ENCODE assay signal across 15 cellular contexts in the genomic region with DNA sequence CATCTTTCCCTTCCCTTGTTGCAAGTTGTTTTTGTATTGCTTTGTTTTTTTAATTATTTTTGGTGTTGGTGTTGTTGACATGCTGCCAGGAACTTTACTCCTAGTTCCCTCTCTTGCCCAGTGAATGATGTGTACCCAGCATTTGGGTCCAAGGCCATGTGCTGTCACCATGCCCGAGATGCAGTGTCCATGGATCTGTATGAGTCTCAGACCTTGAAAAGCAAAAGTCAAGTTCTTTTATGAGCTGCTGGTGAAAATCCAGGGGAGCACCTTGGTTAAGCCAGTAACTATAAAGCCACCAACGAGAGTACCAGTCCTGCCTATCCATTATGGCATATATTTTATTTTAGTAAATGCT.
"Had no signal": no experiment of that assay in that cellular context is flagged by ENCODE, and none has a peak within 500 bp of the region (broad histone marks: within the 10 kb centered on the region; RNA-seq: fewer than 3 reads in every experiment).

No MANE protein-coding gene starts in this region.

- DNase-seq: activated CD4-positive, alpha-beta T cell treated with anti-CD3 and anti-CD28 coated beads, Interleukin-2, amount 10 ng/mL, durations not matched to agents 24 days and 14 days; activated naive CD4-positive, alpha-beta T cell treated with Interleukin-2 at 50 U/mL for 16 hours; activated naive CD8-positive, alpha-beta T cell treated with anti-CD3 and anti-CD28 coated beads, Interleukin-2, amount 50 U/mL, for 24 hours; central memory CD4-positive, alpha-beta T cell; effector CD8-positive, alpha-beta T cell; hippocampal formation; kidney glomerular epithelial cell; substantia nigra; transverse colon had no signal

- ATAC-seq: activated naive CD8-positive, alpha-beta T cell treated with anti-CD3 and anti-CD28 coated beads, Interleukin-2, amount 50 U/mL, for 24 hours; natural killer cell treated with Interleukin-12 subunit alpha and Interleukin-12 subunit beta and Interleukin-15 and Interleukin-18, amount 100 ng/mL, for 72 hours; stimulated activated effector memory CD8-positive, alpha-beta T cell treated with anti-CD3 and anti-CD28 coated beads, Interleukin-12 subunit alpha, Interleukin-12 subunit beta, amount 100 ng/mL, for 72 hours; WTC11 had no signal

- H3K27ac ChIP-seq: coronary artery, epithelial cell of prostate, transverse colon had no signal

- H3K36me3 ChIP-seq: transverse colon had no signal

- H3K27ac Mint-ChIP-seq: activated CD4-positive, alpha-beta T cell treated with anti-CD3 and anti-CD28 coated beads, Interleukin-2, amount 10 ng/mL, durations not matched to agents 24 days and 14 days; activated naive CD8-positive, alpha-beta T cell treated with anti-CD3 and anti-CD28 coated beads, Interleukin-2, amount 50 U/mL, for 24 hours; natural killer cell treated with Interleukin-12 subunit alpha and Interleukin-12 subunit beta and Interleukin-15 and Interleukin-18, amount 100 ng/mL, for 72 hours; stimulated activated effector memory CD8-positive, alpha-beta T cell treated with anti-CD3 and anti-CD28 coated beads, Interleukin-12 subunit alpha, Interleukin-12 subunit beta, amount 100 ng/mL, for 72 hours; WTC11 had no signal

- H3K4me3 Mint-ChIP-seq: activated CD4-positive, alpha-beta T cell treated with anti-CD3 and anti-CD28 coated beads, Interleukin-2, amount 10 ng/mL, durations not matched to agents 24 days and 14 days; activated naive CD8-positive, alpha-beta T cell treated with anti-CD3 and anti-CD28 coated beads, Interleukin-2, amount 50 U/mL, for 24 hours; natural killer cell treated with Interleukin-12 subunit alpha and Interleukin-12 subunit beta and Interleukin-15 and Interleukin-18, amount 100 ng/mL, for 72 hours; stimulated activated effector memory CD8-positive, alpha-beta T cell treated with anti-CD3 and anti-CD28 coated beads, Interleukin-12 subunit alpha, Interleukin-12 subunit beta, amount 100 ng/mL, for 72 hours; WTC11 had no signal

- H3K4me3 ChIP-seq: coronary artery, lung, transverse colon had no signal

- H3K27me3 ChIP-seq: transverse colon had no signal

- H3K9me3 ChIP-seq: transverse colon had no signal

- H3K36me3 Mint-ChIP-seq: natural killer cell treated with Interleukin-12 subunit alpha and Interleukin-12 subunit beta and Interleukin-15 and Interleukin-18, amount 100 ng/mL, for 72 hours; stimulated activated effector memory CD8-positive, alpha-beta T cell treated with anti-CD3 and anti-CD28 coated beads, Interleukin-12 subunit alpha, Interleukin-12 subunit beta, amount 100 ng/mL, for 72 hours; WTC11 had no signal

- H3K9me3 Mint-ChIP-seq: activated CD4-positive, alpha-beta T cell treated with anti-CD3 and anti-CD28 coated beads, Interleukin-2, amount 10 ng/mL, durations not matched to agents 24 days and 14 days; activated naive CD8-positive, alpha-beta T cell treated with anti-CD3 and anti-CD28 coated beads, Interleukin-2, amount 50 U/mL, for 24 hours; natural killer cell treated with Interleukin-12 subunit alpha and Interleukin-12 subunit beta and Interleukin-15 and Interleukin-18, amount 100 ng/mL, for 72 hours; stimulated activated effector memory CD8-positive, alpha-beta T cell treated with anti-CD3 and anti-CD28 coated beads, Interleukin-12 subunit alpha, Interleukin-12 subunit beta, amount 100 ng/mL, for 72 hours; WTC11 had no signal

- H3K27me3 Mint-ChIP-seq: activated naive CD8-positive, alpha-beta T cell treated with anti-CD3 and anti-CD28 coated beads, Interleukin-2, amount 50 U/mL, for 24 hours had no signal

- H3K4me1 Mint-ChIP-seq: stimulated activated effector memory CD8-positive, alpha-beta T cell treated with anti-CD3 and anti-CD28 coated beads, Interleukin-12 subunit alpha, Interleukin-12 subunit beta, amount 100 ng/mL, for 72 hours had no signal
